In the genomic region with DNA sequence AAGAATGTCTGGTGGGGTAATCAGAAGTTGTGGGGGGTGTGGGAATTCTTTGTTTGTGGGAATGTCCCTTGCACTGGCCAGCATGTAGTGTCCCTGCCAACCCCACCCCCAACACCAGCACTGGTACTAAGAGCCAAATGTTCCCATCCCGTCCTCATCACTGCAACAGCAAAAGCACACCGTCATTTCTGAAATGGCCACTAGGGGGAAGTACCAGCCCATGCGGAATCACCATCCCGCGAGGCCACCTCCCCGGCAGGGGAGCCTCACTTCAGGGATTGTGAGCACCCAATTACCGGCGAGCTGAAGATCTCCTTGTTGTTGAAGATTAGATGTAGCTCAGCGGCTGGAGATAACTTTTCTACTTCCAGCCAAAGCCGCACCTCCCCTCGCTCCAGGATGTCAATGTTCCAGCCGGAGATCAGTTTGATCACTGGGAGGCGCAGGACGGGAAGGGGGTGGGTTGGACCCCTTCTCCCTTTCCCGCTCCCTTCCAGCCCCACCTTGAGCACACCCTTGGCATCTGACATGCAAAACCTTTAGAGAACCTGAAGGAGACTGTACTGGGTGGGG, we compare ENCODE assay signal across 8 cellular contexts. TPM values are rescaled to one million over a fixed set of nuclear protein-coding genes. Genes with fewer than 3 reads are reported as not detected.
DNase-seq lines count a peak whose midpoint lies in the region; ATAC-seq and TF ChIP-seq lines count a peak whose summit lies in the region.

No MANE protein-coding gene starts in this region.

- no peak for TF ChIP-seq POLR2A in Peyer's patch (IDR thresholded peaks at IDR 0.05)

- peak overlapping the region; percentile 94 for H2AFZ ChIP-seq in neural progenitor cell (replicated peaks)

- H4K20me1 ChIP-seq in neural progenitor cell (ENCODE audit: low read depth), result no peaks in the 10 kb centered on the region

- peak overlapping the region; percentile 71 for H3K4me2 ChIP-seq in neural progenitor cell

- no peak overlapping the region for H3K27ac ChIP-seq in Peyer's patch
- no peak overlapping the region for H3K27ac ChIP-seq in neural progenitor cell

- H3K27ac Mint-ChIP-seq in neural progenitor cell, result no peak overlapping the region
- no peak overlapping the region for H3K27ac Mint-ChIP-seq in stimulated activated naive CD8-positive, alpha-beta T cell treated with anti-CD3 and anti-CD28 coated beads, Interleukin-15, amount 100 ng/mL, for 72 hours

- peak; percentile 82 to 98 (median 92) for TF ChIP-seq CTCF in Peyer's patch (IDR thresholded peaks at IDR 0.05)
- TF ChIP-seq CTCF in neural progenitor cell (IDR thresholded peaks at IDR 0.05), result peak; percentile 90

- H3K9me3 ChIP-seq in Peyer's patch (no peaks in the 10 kb centered on the region), neural progenitor cell (ENCODE audit: low read depth) (no peaks in the 10 kb centered on the region)

- H3K9ac ChIP-seq in neural progenitor cell, result no peak overlapping the region

- H3F3A ChIP-seq in neural progenitor cell (ENCODE audit: low read depth), result no peaks in the 10 kb centered on the region

- H3K9me3 Mint-ChIP-seq in activated T-cell treated with anti-CD3 and anti-CD28 coated beads, Interleukin-2, amount 50 U/mL, for 4 hours, result no peaks in the 10 kb centered on the region
- H3K9me3 Mint-ChIP-seq in neural progenitor cell, result no peaks in the 10 kb centered on the region
- H3K9me3 Mint-ChIP-seq in stimulated activated naive CD8-positive, alpha-beta T cell treated with anti-CD3 and anti-CD28 coated beads, Interleukin-15, amount 100 ng/mL, for 72 hours, result no peaks in the 10 kb centered on the region

- peak; percentile 92 to 94 for ATAC-seq in activated T-cell treated with anti-CD3 and anti-CD28 coated beads, Interleukin-2, amount 50 U/mL, for 4 hours
- ATAC-seq in stimulated activated naive CD8-positive, alpha-beta T cell treated with anti-CD3 and anti-CD28 coated beads, Interleukin-15, amount 100 ng/mL, for 72 hours, result peak; percentile 94
- no peak for ATAC-seq in HG03457 (IDR thresholded peaks at IDR 0.05; ENCODE audit: unreplicated experiment)

- H3K27me3 ChIP-seq in Peyer's patch (no peaks in the 10 kb centered on the region), neural progenitor cell (no peaks in the 10 kb centered on the region)

- H3K4me3 ChIP-seq in Peyer's patch, result no peak overlapping the region
- peak overlapping the region; percentile 33 for H3K4me3 ChIP-seq in neural progenitor cell

- H3K27me3 Mint-ChIP-seq in activated T-cell treated with anti-CD3 and anti-CD28 coated beads, Interleukin-2, amount 50 U/mL, for 4 hours (ENCODE audit: low read depth), result peaks cover 8% of the 10 kb centered on the region
- H3K27me3 Mint-ChIP-seq in neural progenitor cell (ENCODE audit: insufficient read depth, low read depth), result peaks cover 7% of the 10 kb centered on the region
- H3K27me3 Mint-ChIP-seq in stimulated activated naive CD8-positive, alpha-beta T cell treated with anti-CD3 and anti-CD28 coated beads, Interleukin-15, amount 100 ng/mL, for 72 hours, result peaks cover 9% of the 10 kb centered on the region

- H3K4me1 Mint-ChIP-seq in activated T-cell treated with anti-CD3 and anti-CD28 coated beads, Interleukin-2, amount 50 U/mL, for 4 hours (ENCODE audit: low read depth), result peaks cover 4% of the 10 kb centered on the region
- peaks cover 5% of the 10 kb centered on the region for H3K4me1 Mint-ChIP-seq in neural progenitor cell
- H3K4me1 Mint-ChIP-seq in stimulated activated naive CD8-positive, alpha-beta T cell treated with anti-CD3 and anti-CD28 coated beads, Interleukin-15, amount 100 ng/mL, for 72 hours, result no peaks in the 10 kb centered on the region

- peaks cover 0 to 5% (median 0%) of the 10 kb centered on the region in 4 donors for H3K4me1 ChIP-seq in Peyer's patch
- peaks cover 3% of the 10 kb centered on the region for H3K4me1 ChIP-seq in neural progenitor cell

- no peaks in the 10 kb centered on the region for H3K36me3 ChIP-seq in Peyer's patch
- no peaks in the 10 kb centered on the region for H3K36me3 ChIP-seq in neural progenitor cell

- H3K4me3 Mint-ChIP-seq in activated T-cell treated with anti-CD3 and anti-CD28 coated beads, Interleukin-2, amount 50 U/mL, for 4 hours, result no peak overlapping the region
- peak overlapping the region; percentile 19 for H3K4me3 Mint-ChIP-seq in neural progenitor cell
- H3K4me3 Mint-ChIP-seq in stimulated activated naive CD8-positive, alpha-beta T cell treated with anti-CD3 and anti-CD28 coated beads, Interleukin-15, amount 100 ng/mL, for 72 hours, result no peak overlapping the region

- DNase-seq in DMS53 treated with DMSO at 0.1 percent for 48 hours (lab: John Stamatoyannopoulos, UW; ENCODE audit: unreplicated experiment) (peak; percentile 73), Kasumi-1 (lab: John Stamatoyannopoulos, UW) (peak; percentile 76 to 79), Peyer's patch (peak; percentile 72 to 90 (median 79)), fibroblast of the conjunctiva (ENCODE audit: low read depth) (peak; percentile 54), neural progenitor cell (ENCODE audit: low spot score) (peak; percentile 87)
- peak; percentile 63 for DNase-seq in activated T-cell treated with anti-CD3 and anti-CD28 coated beads, Interleukin-2, amount 50 U/mL, for 4 hours
- DNase-seq in stimulated activated naive CD8-positive, alpha-beta T cell treated with anti-CD3 and anti-CD28 coated beads, Interleukin-15, amount 100 ng/mL, for 72 hours, result peak; percentile 72 to 74

- H3K36me3 Mint-ChIP-seq in activated T-cell treated with anti-CD3 and anti-CD28 coated beads, Interleukin-2, amount 50 U/mL, for 4 hours (ENCODE audit: insufficient read depth), result no peaks in the 10 kb centered on the region
- H3K36me3 Mint-ChIP-seq in neural progenitor cell, result no peaks in the 10 kb centered on the region

- no peaks in the 10 kb centered on the region for H3K79me2 ChIP-seq in neural progenitor cell (ENCODE audit: low read depth)

RNA-seq across cellular contexts. Expression of a gene that starts 41.0 kb away (rescaled TPM):
- total RNA-seq in Peyer's patch, result 10 to 100 TPM; 10.7 to 40.8 (median 24.7) TPM
- total RNA-seq in activated T-cell treated with anti-CD3 and anti-CD28 coated beads, Interleukin-2, amount 50 U/mL, for 4 hours, result not detected
- total RNA-seq in neural progenitor cell (ENCODE audit: low replicate concordance), result 0.06 TPM in 1 of 2 replicates, not detected in the other

Comparison
In these comparisons a context has a peak if more than half of its experiments do, and no peak if none do; other contexts are left out.
1. RNA of a gene that starts 41.0 kb away (total RNA-seq): 10.7 to 40.8 TPM in Peyer's patch; not detected in activated T-cell treated with anti-CD3 and anti-CD28 coated beads, Interleukin-2, amount 50 U/mL, for 4 hours and 0.06 TPM in neural progenitor cell; every median in the first group is over 10 times any median in the second.
2. Peak in every context shown above with its lines, with median percentiles within 50 percentile points of each other: DNase-seq.